In genomic region chr3:100400782-100401673, GRCh38 we compare ENCODE assay signal across 8 cellular contexts. TPM values are rescaled to one million over a fixed set of nuclear protein-coding genes. Genes with fewer than 3 reads are reported as not detected.
A peak's percentile ranks its signal among the peaks of the same experiment; 100 is the strongest.
DNase-seq lines count a peak whose midpoint lies in the region; ATAC-seq and TF ChIP-seq lines count a peak whose summit lies in the region.

Gene LNP1, plus strand, starts transcription at chr3:100401539. Its CDS starts 28,191 bp downstream, at chr3:100429730.
Gene TOMM70, minus strand, starts transcription at chr3:100401089. Its CDS starts 140 bp downstream, at chr3:100400949.

- H3K27me3 ChIP-seq in breast epithelium (no peaks in the 10 kb centered on the region), iPS-20b (ENCODE audit: insufficient read depth, low read length) (no peaks in the 10 kb centered on the region), skeletal muscle tissue (ENCODE audit: control insufficient read depth in 3 of 3, insufficient read depth in 3 of 3, low read length in 3 of 3) (no peaks in the 10 kb centered on the region)

- no peak for TF ChIP-seq POLR2A in breast epithelium (IDR thresholded peaks at IDR 0.05)

- TF ChIP-seq CTCF in VCaP (conservative IDR thresholded peaks at IDR 0.05) = no peak
- TF ChIP-seq CTCF in breast epithelium (IDR thresholded peaks at IDR 0.05) = no peak

- no peaks in the 10 kb centered on the region for H3K36me3 ChIP-seq in breast epithelium
- H3K36me3 ChIP-seq in iPS-20b (ENCODE audit: insufficient read depth, low read depth, low read length) = no peaks in the 10 kb centered on the region
- H3K36me3 ChIP-seq in skeletal muscle tissue (ENCODE audit: control insufficient read depth in 3 of 3, insufficient read depth in 3 of 3, low read length in 3 of 3) = no peaks in the 10 kb centered on the region

- H3K9me3 ChIP-seq in breast epithelium (no peaks in the 10 kb centered on the region), iPS-20b (ENCODE audit: insufficient read depth, low read depth, low read length) (no peaks in the 10 kb centered on the region), skeletal muscle tissue (ENCODE audit: control insufficient read depth in 3 of 3, low read length in 3 of 3) (no peaks in the 10 kb centered on the region)

- H3K4me1 ChIP-seq in breast epithelium = peaks cover 0 to 21% of the 10 kb centered on the region in 2 donors
- H3K4me1 ChIP-seq in iPS-20b (ENCODE audit: insufficient read depth, low read length) = peaks cover 5% of the 10 kb centered on the region; the same call in 1 of the 2 replicates
- H3K4me1 ChIP-seq in skeletal muscle tissue (ENCODE audit: control insufficient read depth in 3 of 3, insufficient read depth in 3 of 3, low read length in 3 of 3) = peaks cover 19 to 29% (median 26%) of the 10 kb centered on the region in 3 donors

- intact Hi-C loops in breast epithelium (cut with DNase I; ENCODE audit: low total_unique reads) = no loop called here

- peak within 1 kb of the TSS; percentile 97 to 99 (median 98) for H3K4me3 ChIP-seq in breast epithelium
- H3K4me3 ChIP-seq in iPS-20b (ENCODE audit: low read length) = peak within 1 kb of the TSS; percentile 81
- H3K4me3 ChIP-seq in skeletal muscle tissue (ENCODE audit: low read length in 3 of 3) = peak within 1 kb of the TSS; percentile 88 to 100 (median 97)

- H3K9ac ChIP-seq in iPS-20b (ENCODE audit: low read depth, low read length) = peak within 1 kb of the TSS; percentile 87
- peak within 1 kb of the TSS; percentile 94 to 99 (median 97) for H3K9ac ChIP-seq in skeletal muscle tissue (ENCODE audit: low read depth in 1 of 3, low read length in 3 of 3)

- peak within 1 kb of the TSS; percentile 87 for H3K27ac ChIP-seq in VCaP
- peak within 1 kb of the TSS; percentile 88 to 93 for H3K27ac ChIP-seq in breast epithelium
- peak within 1 kb of the TSS; percentile 93 for H3K27ac ChIP-seq in iPS-20b (ENCODE audit: low read length)
- peak within 1 kb of the TSS; percentile 91 for H3K27ac ChIP-seq in skeletal muscle tissue (ENCODE audit: low read depth, low read length)

- ATAC-seq in GM18873 (IDR thresholded peaks at IDR 0.05; ENCODE audit: low FRiP score, unreplicated experiment) = peak; percentile 89
- ATAC-seq in HG03135 (IDR thresholded peaks at IDR 0.05; ENCODE audit: unreplicated experiment) = peak; percentile 91

- DNase-seq in ACHN = peak; percentile 95
- DNase-seq in NCI-H2196 (lab: John Stamatoyannopoulos, UW; ENCODE audit: unreplicated experiment) = peak; percentile 99
- peak; percentile 93 to 97 for DNase-seq in breast epithelium (ENCODE audit: low spot score in 2 of 2)

- in situ Hi-C loops in ACHN (cut with HindIII; ENCODE audit: low pct_ligation_motif_present, low pct_unique_long_range_greater_than_20kb, low sequenced_read_pairs) = no loop called here

RNA-seq across cellular contexts. Expression of gene LNP1, which starts in this region (rescaled TPM):
- total RNA-seq in breast epithelium (1 to 10 TPM; 2.6 to 3.3 (median 2.7) TPM), skeletal muscle tissue (7.3 TPM)

RNA-seq across cellular contexts. Expression of gene TOMM70, which starts in this region (rescaled TPM):
- total RNA-seq in breast epithelium (10 to 100 TPM; 47.9 to 59.7 (median 50.5) TPM), skeletal muscle tissue (59.0 TPM)

Comparison
In these comparisons a context has a peak if more than half of its experiments do, and no peak if none do; other contexts are left out.
1. Peak in every context shown above with its lines: DNase-seq, ATAC-seq, H3K4me3 ChIP-seq and H3K27ac ChIP-seq.